ENCODE assay signal across 1 cellular context in genomic region chr20:45972500-45973183, GRCh38.
A peak's percentile ranks its signal among the peaks of the same experiment; 100 is the strongest.
TF ChIP-seq lines count a peak whose summit lies in the region.

No MANE protein-coding gene starts in this region.

TF ChIP-seq in K562, 482 proteins besides CTCF, POLR2A, EP300 and RAD21 (continued from another document):
- TF ChIP-seq, protein P1, sequence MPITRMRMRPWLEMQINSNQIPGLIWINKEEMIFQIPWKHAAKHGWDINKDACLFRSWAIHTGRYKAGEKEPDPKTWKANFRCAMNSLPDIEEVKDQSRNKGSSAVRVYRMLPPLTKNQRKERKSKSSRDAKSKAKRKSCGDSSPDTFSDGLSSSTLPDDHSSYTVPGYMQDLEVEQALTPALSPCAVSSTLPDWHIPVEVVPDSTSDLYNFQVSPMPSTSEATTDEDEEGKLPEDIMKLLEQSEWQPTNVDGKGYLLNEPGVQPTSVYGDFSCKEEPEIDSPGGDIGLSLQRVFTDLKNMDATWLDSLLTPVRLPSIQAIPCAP (CRISPR knock-in tag; IDR thresholded peaks at IDR 0.05; ENCODE audit: borderline replicate concordance): no peak
- TF ChIP-seq RUNX1 (IDR thresholded peaks at IDR 0.05; ENCODE audit: low read depth) (no peak), SNRNP70 (optimal IDR thresholded peaks at IDR 0.05; ENCODE audit: low read depth, low read length) (no peak), SIN3B (IDR thresholded peaks at IDR 0.05; ENCODE audit: low read depth) (no peak), MNT (conservative IDR thresholded peaks at IDR 0.05) (peak; percentile 9 to 65; a peak in 2 of 4 replicates), PCBP2 (IDR thresholded peaks at IDR 0.05; ENCODE audit: low read depth, low read length, poor library complexity, severe bottlenecking) (no peak), ZNF561 (CRISPR knock-in tag; conservative IDR thresholded peaks at IDR 0.05) (no peak), ZKSCAN8 (CRISPR knock-in tag; IDR thresholded peaks at IDR 0.05) (no peak), ZNF224 (CRISPR knock-in tag; IDR thresholded peaks at IDR 0.05) (peak; percentile 5; the same call in 1 of the 2 replicates), MBD2 (IDR thresholded peaks at IDR 0.05; ENCODE audit: borderline replicate concordance, low read depth) (no peak), ZBTB8A (IDR thresholded peaks at IDR 0.05; ENCODE audit: partially characterized antibody) (no peak), ZNF140 (CRISPR knock-in tag; IDR thresholded peaks at IDR 0.05) (no peak), ASH1L (IDR thresholded peaks at IDR 0.05; ENCODE audit: borderline replicate concordance, low read depth, partially characterized antibody) (no peak), NR1H2 (CRISPR knock-in tag; IDR thresholded peaks at IDR 0.05) (no peak), RBM22 (IDR thresholded peaks at IDR 0.05; ENCODE audit: low read depth, low read length, poor library complexity, severe bottlenecking) (no peak), ELF4 (CRISPR knock-in tag; IDR thresholded peaks at IDR 0.05) (no peak), MAX (CRISPR knock-in tag; IDR thresholded peaks at IDR 0.05) (no peak), FOXM1 (IDR thresholded peaks at IDR 0.05; ENCODE audit: low read depth) (no peak), FOXM1 (CRISPR knock-in tag; IDR thresholded peaks at IDR 0.05; ENCODE audit: low read depth) (no peak), ZFX (CRISPR knock-in tag; IDR thresholded peaks at IDR 0.05) (no peak), ZC3H8 (IDR thresholded peaks at IDR 0.05) (no peak), SIRT6 (IDR thresholded peaks at IDR 0.05; ENCODE audit: low read depth, low read length) (no peak), CHD1 (IDR thresholded peaks at IDR 0.05; ENCODE audit: low read length) (no peak), HDAC8 (tag; IDR thresholded peaks at IDR 0.05) (no peak), HSF4 (CRISPR knock-in tag; IDR thresholded peaks at IDR 0.05; ENCODE audit: borderline replicate concordance) (no peak), ATF6 (CRISPR knock-in tag; IDR thresholded peaks at IDR 0.05) (no peak), NEUROD1 (IDR thresholded peaks at IDR 0.05; ENCODE audit: borderline replicate concordance, low read depth, low read length, partially characterized antibody) (no peak), ZNF408 (CRISPR knock-in tag; IDR thresholded peaks at IDR 0.05; ENCODE audit: low read depth) (no peak), NR2F6 (CRISPR knock-in tag; IDR thresholded peaks at IDR 0.05) (no peak), CEBPG (CRISPR knock-in tag; IDR thresholded peaks at IDR 0.05) (no peak), CEBPG (tag; conservative IDR thresholded peaks at IDR 0.05 in 1 of 2, IDR thresholded peaks at IDR 0.05 in 1 of 2) (no peak), SMAD4 (CRISPR knock-in tag; conservative IDR thresholded peaks at IDR 0.05) (no peak), THRA (IDR thresholded peaks at IDR 0.05) (no peak), RBFOX2 (IDR thresholded peaks at IDR 0.05; ENCODE audit: low read depth, low read length) (peak; percentile 87), ZNF592 (IDR thresholded peaks at IDR 0.05) (no peak), KAT8 (IDR thresholded peaks at IDR 0.05; ENCODE audit: low read depth) (no peak), FOXK1 (CRISPR knock-in tag; IDR thresholded peaks at IDR 0.05; ENCODE audit: borderline replicate concordance) (0 out of 2 replicates have a peak, but pooled peaks have one; percentile 63), ZKSCAN3 (CRISPR knock-in tag; IDR thresholded peaks at IDR 0.05) (no peak), FOSL1 (tag; conservative IDR thresholded peaks at IDR 0.05) (peak; percentile 86), XRCC4 (IDR thresholded peaks at IDR 0.05; ENCODE audit: extremely low read depth, insufficient read depth, insufficient read length) (no peak), STAT5A (IDR thresholded peaks at IDR 0.05; ENCODE audit: borderline replicate concordance, low read length) (no peak), POLR2AphosphoS5 (IDR thresholded peaks at IDR 0.05; ENCODE audit: control insufficient read depth, insufficient read depth, low read depth, low read length) (peak; percentile 78; the same call in 1 of the 2 replicates), TEAD2 (tag; IDR thresholded peaks at IDR 0.05) (no peak)
- TF ChIP-seq, protein P2, sequence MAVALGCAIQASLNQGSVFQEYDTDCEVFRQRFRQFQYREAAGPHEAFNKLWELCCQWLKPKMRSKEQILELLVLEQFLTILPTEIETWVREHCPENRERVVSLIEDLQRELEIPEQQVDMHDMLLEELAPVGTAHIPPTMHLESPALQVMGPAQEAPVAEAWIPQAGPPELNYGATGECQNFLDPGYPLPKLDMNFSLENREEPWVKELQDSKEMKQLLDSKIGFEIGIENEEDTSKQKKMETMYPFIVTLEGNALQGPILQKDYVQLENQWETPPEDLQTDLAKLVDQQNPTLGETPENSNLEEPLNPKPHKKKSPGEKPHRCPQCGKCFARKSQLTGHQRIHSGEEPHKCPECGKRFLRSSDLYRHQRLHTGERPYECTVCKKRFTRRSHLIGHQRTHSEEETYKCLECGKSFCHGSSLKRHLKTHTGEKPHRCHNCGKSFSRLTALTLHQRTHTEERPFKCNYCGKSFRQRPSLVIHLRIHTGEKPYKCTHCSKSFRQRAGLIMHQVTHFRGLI (CRISPR knock-in tag; IDR thresholded peaks at IDR 0.05): no peak
- TF ChIP-seq, protein P3, sequence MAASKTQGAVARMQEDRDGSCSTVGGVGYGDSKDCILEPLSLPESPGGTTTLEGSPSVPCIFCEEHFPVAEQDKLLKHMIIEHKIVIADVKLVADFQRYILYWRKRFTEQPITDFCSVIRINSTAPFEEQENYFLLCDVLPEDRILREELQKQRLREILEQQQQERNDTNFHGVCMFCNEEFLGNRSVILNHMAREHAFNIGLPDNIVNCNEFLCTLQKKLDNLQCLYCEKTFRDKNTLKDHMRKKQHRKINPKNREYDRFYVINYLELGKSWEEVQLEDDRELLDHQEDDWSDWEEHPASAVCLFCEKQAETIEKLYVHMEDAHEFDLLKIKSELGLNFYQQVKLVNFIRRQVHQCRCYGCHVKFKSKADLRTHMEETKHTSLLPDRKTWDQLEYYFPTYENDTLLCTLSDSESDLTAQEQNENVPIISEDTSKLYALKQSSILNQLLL (CRISPR knock-in tag; IDR thresholded peaks at IDR 0.05; ENCODE audit: borderline replicate concordance): no peak
- TF ChIP-seq, protein P4, sequence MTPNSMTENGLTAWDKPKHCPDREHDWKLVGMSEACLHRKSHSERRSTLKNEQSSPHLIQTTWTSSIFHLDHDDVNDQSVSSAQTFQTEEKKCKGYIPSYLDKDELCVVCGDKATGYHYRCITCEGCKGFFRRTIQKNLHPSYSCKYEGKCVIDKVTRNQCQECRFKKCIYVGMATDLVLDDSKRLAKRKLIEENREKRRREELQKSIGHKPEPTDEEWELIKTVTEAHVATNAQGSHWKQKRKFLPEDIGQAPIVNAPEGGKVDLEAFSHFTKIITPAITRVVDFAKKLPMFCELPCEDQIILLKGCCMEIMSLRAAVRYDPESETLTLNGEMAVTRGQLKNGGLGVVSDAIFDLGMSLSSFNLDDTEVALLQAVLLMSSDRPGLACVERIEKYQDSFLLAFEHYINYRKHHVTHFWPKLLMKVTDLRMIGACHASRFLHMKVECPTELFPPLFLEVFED (CRISPR knock-in tag; conservative IDR thresholded peaks at IDR 0.05): no peak; the same call in 1 of the 2 replicates
- TF ChIP-seq, protein P5, sequence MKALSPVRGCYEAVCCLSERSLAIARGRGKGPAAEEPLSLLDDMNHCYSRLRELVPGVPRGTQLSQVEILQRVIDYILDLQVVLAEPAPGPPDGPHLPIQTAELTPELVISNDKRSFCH (CRISPR knock-in tag; IDR thresholded peaks at IDR 0.05): no peak
- TF ChIP-seq, protein P5 (tag; IDR thresholded peaks at IDR 0.05): no peak
